In genomic region chr10:114618722-114619121, GRCh38 we compare ENCODE assay signal across 30 cellular contexts.
"Had no signal": no experiment of that assay in that cellular context is flagged by ENCODE, and none has a peak within 500 bp of the region (broad histone marks: within the 10 kb centered on the region; RNA-seq: fewer than 3 reads in every experiment).

No MANE protein-coding gene starts in this region.

- H3K27me3 Mint-ChIP-seq: activated naive CD8-positive, alpha-beta T cell; stimulated activated naive CD8-positive, alpha-beta T cell treated with anti-CD3 and anti-CD28 coated beads, Interleukin-15, amount 100 ng/mL, for 72 hours; T-helper 17 cell had no signal

- H3K27ac Mint-ChIP-seq: activated naive CD8-positive, alpha-beta T cell; activated T-cell treated with anti-CD3 and anti-CD28 coated beads, Interleukin-2, amount 50 U/mL, for 72 hours; mesothelial cell of epicardium; nephron progenitor cell; progenitor cell of endocrine pancreas; stimulated activated memory B cell treated with anti-CD40 and anti-IgM and Interleukin-4, amounts not matched to agents 10 μg/mL and 1 μg/mL and 100 μg/mL, for 72 hours; stimulated activated naive CD8-positive, alpha-beta T cell treated with anti-CD3 and anti-CD28 coated beads, Interleukin-15, amount 100 ng/mL, for 72 hours; T-helper 17 cell; WTC11 had no signal

- H3K4me3 ChIP-seq: left lung, ovary, sigmoid colon, smooth muscle cell, upper lobe of left lung had no signal

- H3K9me3 ChIP-seq: ascending aorta, left lung, ovary, upper lobe of left lung had no signal

- H3K27me3 ChIP-seq: ascending aorta, brain microvascular endothelial cell, left lung, ovary, sigmoid colon, upper lobe of left lung had no signal

- H3K36me3 Mint-ChIP-seq: activated naive CD8-positive, alpha-beta T cell; mesothelial cell of epicardium; naive B cell; WTC11 had no signal

- ATAC-seq: activated T-cell treated with anti-CD3 and anti-CD28 coated beads, Interleukin-2, amount 50 U/mL, for 72 hours; left lung; stimulated activated memory B cell treated with anti-CD40 and anti-IgM and Interleukin-4, amounts not matched to agents 10 μg/mL and 1 μg/mL and 100 μg/mL, for 72 hours; stimulated activated naive CD8-positive, alpha-beta T cell treated with anti-CD3 and anti-CD28 coated beads, Interleukin-15, amount 100 ng/mL, for 72 hours; T-helper 17 cell; WTC11 had no signal

- DNase-seq: activated CD4-positive, alpha-beta T cell treated with anti-CD3 and anti-CD28 coated beads for 1 hour; activated CD4-positive, alpha-beta T cell treated with anti-CD3 and anti-CD28 coated beads, Interleukin-2, amount 50 U/mL, for 1 hour; activated naive CD4-positive, alpha-beta T cell; activated T-cell treated with anti-CD3 and anti-CD28 coated beads for 4 hours; activated T-cell treated with anti-CD3 and anti-CD28 coated beads, Interleukin-2, amount 50 U/mL, for 72 hours; brain microvascular endothelial cell; caudate nucleus; cortex of kidney; foreskin fibroblast; left lung; naive B cell; nephron progenitor cell; ovary; retina; sigmoid colon; stimulated activated CD4-positive, alpha-beta T cell treated with anti-CD3 and anti-CD28 coated beads, Interleukin-1b, Interleukin-23, amount 100 ng/mL, for 48 hours; stimulated activated CD4-positive, alpha-beta T cell treated with anti-CD3 and anti-CD28 coated beads, Interleukin-4, amount 100 ng/mL, for 4 hours; stimulated activated CD8-positive, alpha-beta memory T cell treated with anti-CD3 and anti-CD28 coated beads, Interleukin-4, amount 100 ng/mL, for 48 hours; substantia nigra; T-helper 17 cell; T1000; upper lobe of left lung had no signal

- H3K9me3 Mint-ChIP-seq: mesothelial cell of epicardium had no signal

- H3K4me2 ChIP-seq: smooth muscle cell had no signal

- H3K36me3 ChIP-seq: ascending aorta, brain microvascular endothelial cell, left lung, ovary, sigmoid colon, upper lobe of left lung had no signal

- H3K27ac ChIP-seq: brain microvascular endothelial cell, left lung, ovary, sigmoid colon, upper lobe of left lung had no signal

- H3K4me3 Mint-ChIP-seq: activated naive CD8-positive, alpha-beta T cell; activated T-cell treated with anti-CD3 and anti-CD28 coated beads, Interleukin-2, amount 50 U/mL, for 72 hours; mesothelial cell of epicardium; naive B cell; nephron progenitor cell; stimulated activated memory B cell treated with anti-CD40 and anti-IgM and Interleukin-4, amounts not matched to agents 10 μg/mL and 1 μg/mL and 100 μg/mL, for 72 hours; stimulated activated naive CD8-positive, alpha-beta T cell treated with anti-CD3 and anti-CD28 coated beads, Interleukin-15, amount 100 ng/mL, for 72 hours; T-helper 17 cell; WTC11 had no signal
